In the genomic region with DNA sequence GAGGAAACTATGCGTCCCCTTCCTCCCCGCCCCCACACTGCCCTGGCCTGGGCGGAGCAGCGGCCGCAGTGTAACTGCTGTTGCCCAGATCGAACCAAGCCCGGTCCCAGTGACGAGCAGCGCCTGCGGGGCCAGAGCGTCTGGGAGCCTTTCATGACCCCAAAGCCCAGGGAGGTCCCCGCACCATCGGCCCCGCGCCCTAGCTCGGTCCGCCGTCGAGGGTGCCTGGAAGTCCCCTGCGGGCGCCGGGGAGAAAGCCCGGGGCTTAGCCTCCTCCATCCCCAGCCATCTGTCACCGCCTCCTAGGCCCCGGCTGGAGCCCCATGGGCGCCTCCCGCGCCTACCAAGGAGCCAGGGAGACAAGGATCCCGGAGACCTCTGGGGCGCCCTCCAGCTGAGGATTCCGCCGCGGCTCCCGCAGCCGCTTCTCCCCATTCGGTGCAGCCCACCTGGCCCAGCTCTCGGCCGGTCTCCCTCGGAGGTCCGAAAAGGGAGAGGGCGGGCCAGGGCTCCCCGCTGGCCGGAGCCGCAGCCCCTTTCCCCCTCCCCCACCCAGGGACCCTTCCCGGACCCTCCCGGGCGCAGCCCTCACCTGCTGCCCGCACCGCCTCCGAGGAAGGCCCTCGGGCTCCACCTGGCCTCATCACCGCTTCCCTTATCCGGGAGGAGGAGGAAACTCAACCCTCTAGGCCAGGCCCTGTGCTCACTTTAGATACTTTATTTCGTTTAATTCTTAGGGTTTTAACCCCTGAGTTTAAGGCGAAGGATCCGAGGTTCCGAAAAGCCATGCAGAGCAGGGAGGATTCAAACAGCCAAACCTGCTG, we compare ENCODE assay signal across 21 cellular contexts. TPM values are rescaled to one million over a fixed set of nuclear protein-coding genes. Genes with fewer than 3 reads are reported as not detected.
A peak's percentile ranks its signal among the peaks of the same experiment; 100 is the strongest.
DNase-seq lines count a peak whose midpoint lies in the region; ATAC-seq and TF ChIP-seq lines count a peak whose summit lies in the region.
"Had no signal": no experiment of that assay in that cellular context is flagged by ENCODE, and none has a peak within 500 bp of the region (broad histone marks: within the 10 kb centered on the region; RNA-seq: fewer than 3 reads in every experiment).

No MANE protein-coding gene starts in this region.

- no peaks in the 10 kb centered on the region for H3K9me3 ChIP-seq in body of pancreas
- H3K9me3 ChIP-seq in iPS-15b (ENCODE audit: control insufficient read depth, insufficient read depth, low read length): peaks cover 6% of the 10 kb centered on the region
- no peaks in the 10 kb centered on the region for H3K9me3 ChIP-seq in ascending aorta
- H3K9me3 ChIP-seq: esophagus squamous epithelium had no signal

- H3K36me3 ChIP-seq in GM23338 (ENCODE audit: insufficient read depth) (peaks cover 5% of the 10 kb centered on the region; the same call in 1 of the 2 replicates), body of pancreas (replicated peaks in 1 of 2; ENCODE audit: insufficient read depth in 1 of 2, low read depth in 2 of 2) (no peaks in the 10 kb centered on the region), iPS-15b (ENCODE audit: control insufficient read depth, insufficient read depth, low read length) (peaks cover 3% of the 10 kb centered on the region), ascending aorta (peaks cover 6 to 8% of the 10 kb centered on the region in 2 donors)

- no peak overlapping the region for H3K4me3 Mint-ChIP-seq in GM23338
- H3K4me3 Mint-ChIP-seq: activated naive CD4-positive, alpha-beta T cell treated with anti-CD3 and anti-CD28 coated beads, Interleukin-2, amount 50 U/mL, for 24 hours; CD8-positive, alpha-beta memory T cell; natural killer cell had no signal

- no peaks in the 10 kb centered on the region for H3K79me2 ChIP-seq in GM23338 (replicated peaks; ENCODE audit: insufficient read depth)

- peaks cover 4% of the 10 kb centered on the region for H3K4me1 Mint-ChIP-seq in GM23338
- H3K4me1 Mint-ChIP-seq: activated naive CD4-positive, alpha-beta T cell treated with anti-CD3 and anti-CD28 coated beads, Interleukin-2, amount 50 U/mL, for 24 hours had no signal

- peak; percentile 41 for DNase-seq in GM23338 (ENCODE audit: low spot score)
- peak in 2 of 4 donors; percentile 15 to 19 for DNase-seq in body of pancreas
- DNase-seq in retina: peak; percentile 49
- no peak for DNase-seq in ascending aorta (ENCODE audit: low spot score in 2 of 2)
- DNase-seq in NCI-H2227 treated with DMSO at 0.1 percent for 48 hours (lab: John Stamatoyannopoulos, UW): no peak
- DNase-seq in NCI-H2196 treated with DMSO at 0.1 percent for 48 hours (lab: John Stamatoyannopoulos, UW; ENCODE audit: unreplicated experiment): no peak
- DNase-seq: activated CD4-positive, alpha-beta T cell treated with anti-CD3 and anti-CD28 coated beads for 1 hour; CD8-positive, alpha-beta memory T cell; DMS53; esophagus squamous epithelium; head of caudate nucleus; HFFc6; KG1; natural killer cell; NCI-H1930; NCI-H446 treated with DMSO at 0.1 percent for 48 hours; NK-92 treated with Interleukin-12 subunit alpha and Interleukin-12 subunit beta, amount 100 ng/mL, for 24 hours; stimulated activated CD8-positive, alpha-beta memory T cell treated with anti-CD3 and anti-CD28 coated beads, Interleukin-4, amount 100 ng/mL, for 48 hours had no signal

- H3K4me1 ChIP-seq in GM23338 (ENCODE audit: insufficient read depth): no peaks in the 10 kb centered on the region
- peaks cover 16% of the 10 kb centered on the region for H3K4me1 ChIP-seq in body of pancreas
- no peaks in the 10 kb centered on the region for H3K4me1 ChIP-seq in iPS-15b (ENCODE audit: control insufficient read depth, insufficient read depth, low read length)
- H3K4me1 ChIP-seq in ascending aorta: no peaks in the 10 kb centered on the region
- H3K4me1 ChIP-seq: esophagus squamous epithelium had no signal

- H2AFZ ChIP-seq in GM23338: peak overlapping the region; percentile 52; the same call in 1 of the 2 replicates

- no peak overlapping the region for H3K27ac Mint-ChIP-seq in GM23338
- H3K27ac Mint-ChIP-seq: activated naive CD4-positive, alpha-beta T cell treated with anti-CD3 and anti-CD28 coated beads, Interleukin-2, amount 50 U/mL, for 24 hours; HFFc6; natural killer cell had no signal

- H3K9me3 Mint-ChIP-seq in GM23338: peaks cover 39% of the 10 kb centered on the region
- H3K9me3 Mint-ChIP-seq: activated naive CD4-positive, alpha-beta T cell treated with anti-CD3 and anti-CD28 coated beads, Interleukin-2, amount 50 U/mL, for 24 hours; CD8-positive, alpha-beta memory T cell; HFFc6; natural killer cell had no signal

- ATAC-seq in GM23338 (peak; percentile 94), body of pancreas (peak; percentile 56), HG03378 (IDR thresholded peaks at IDR 0.05; ENCODE audit: unreplicated experiment) (no peak)
- ATAC-seq: natural killer cell had no signal

- H3K27me3 ChIP-seq in GM23338 (ENCODE audit: insufficient read depth) (no peaks in the 10 kb centered on the region), body of pancreas (no peaks in the 10 kb centered on the region), iPS-15b (ENCODE audit: control insufficient read depth, insufficient read depth, low read length) (no peaks in the 10 kb centered on the region), ascending aorta (no peaks in the 10 kb centered on the region)

- TF ChIP-seq POLR2A in body of pancreas (IDR thresholded peaks at IDR 0.05): no peak

- H3K9me2 ChIP-seq in GM23338 (ENCODE audit: insufficient read depth): no peaks in the 10 kb centered on the region

- no peaks in the 10 kb centered on the region for H3K27me3 Mint-ChIP-seq in GM23338 (ENCODE audit: insufficient read depth, low read depth, poor library complexity)
- H3K27me3 Mint-ChIP-seq: activated naive CD4-positive, alpha-beta T cell treated with anti-CD3 and anti-CD28 coated beads, Interleukin-2, amount 50 U/mL, for 24 hours; CD8-positive, alpha-beta memory T cell had no signal

- H4K20me1 ChIP-seq in GM23338 (replicated peaks; ENCODE audit: insufficient read depth): no peaks in the 10 kb centered on the region

- H3K27ac ChIP-seq in GM23338 (ENCODE audit: low read depth): no peak overlapping the region
- H3K27ac ChIP-seq in body of pancreas: no peak overlapping the region
- no peak overlapping the region for H3K27ac ChIP-seq in ascending aorta
- H3K27ac ChIP-seq: esophagus squamous epithelium had no signal

- peaks cover 48% of the 10 kb centered on the region for H3K36me3 Mint-ChIP-seq in GM23338 (ENCODE audit: low read depth)
- H3K36me3 Mint-ChIP-seq: natural killer cell had no signal

- intact Hi-C loops in body of pancreas (cut with DNase I) (no loop called here), ascending aorta (cut with DNase I) (no loop called here)

- no peak overlapping the region for H3K4me2 ChIP-seq in GM23338

- 61 to 87% methylated on average over 7 to 25 of the region's 57 CpGs for WGBS in body of pancreas, 2 donors

- no peak; a peak in 1 of 4 replicates for TF ChIP-seq CTCF in GM23338 (conservative IDR thresholded peaks at IDR 0.05; ENCODE audit: low read depth in 2 of 2)
- no peak for TF ChIP-seq CTCF in body of pancreas (IDR thresholded peaks at IDR 0.05)
- no peak for TF ChIP-seq CTCF in ascending aorta (IDR thresholded peaks at IDR 0.05)

- H3K9ac ChIP-seq in iPS-15b (ENCODE audit: low read depth, low read length): peak overlapping the region; percentile 47

- no peak overlapping the region for H3K4me3 ChIP-seq in GM23338
- no peak overlapping the region for H3K4me3 ChIP-seq in body of pancreas
- peak overlapping the region; percentile 47 for H3K4me3 ChIP-seq in iPS-15b (ENCODE audit: low read depth, low read length)
- peak overlapping the region in 1 of 2 donors; percentile 50 for H3K4me3 ChIP-seq in ascending aorta
- H3K4me3 ChIP-seq: esophagus squamous epithelium had no signal

- no peaks in the 10 kb centered on the region for H3F3A ChIP-seq in GM23338 (replicated peaks; ENCODE audit: low read depth)

TF ChIP-seq in GM23338, 12 proteins besides CTCF, POLR2A, EP300 and RAD21:
- TF ChIP-seq, protein P1, sequence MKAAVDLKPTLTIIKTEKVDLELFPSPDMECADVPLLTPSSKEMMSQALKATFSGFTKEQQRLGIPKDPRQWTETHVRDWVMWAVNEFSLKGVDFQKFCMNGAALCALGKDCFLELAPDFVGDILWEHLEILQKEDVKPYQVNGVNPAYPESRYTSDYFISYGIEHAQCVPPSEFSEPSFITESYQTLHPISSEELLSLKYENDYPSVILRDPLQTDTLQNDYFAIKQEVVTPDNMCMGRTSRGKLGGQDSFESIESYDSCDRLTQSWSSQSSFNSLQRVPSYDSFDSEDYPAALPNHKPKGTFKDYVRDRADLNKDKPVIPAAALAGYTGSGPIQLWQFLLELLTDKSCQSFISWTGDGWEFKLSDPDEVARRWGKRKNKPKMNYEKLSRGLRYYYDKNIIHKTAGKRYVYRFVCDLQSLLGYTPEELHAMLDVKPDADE (IDR thresholded peaks at IDR 0.05): no peak

RNA-seq across cellular contexts. Expression of a gene that starts 45.6 kb away (rescaled TPM):
- total RNA-seq in GM23338 (2014; rRNA removed; shearing (Covaris generic)): 46.2 and 46.6 TPM in 2 replicates
- 32.6 and 33.7 TPM in 2 replicates for polyA plus RNA-seq in GM23338 (2016; fragmentation: Nextera tagmentation; extraction: Ambion mirVana)
- total RNA-seq in body of pancreas (10 to 100 TPM; 12.5 to 21.5 TPM), ascending aorta (7.0 TPM)

Comparison
In these comparisons a context has a peak if more than half of its experiments do, and no peak if none do; other contexts are left out.
1. DNase-seq: peak in GM23338 (single experiment) and retina (single experiment); none in ascending aorta (0 of 2), NCI-H2227 treated with DMSO at 0.1 percent for 48 hours (single experiment) and NCI-H2196 treated with DMSO at 0.1 percent for 48 hours (single experiment).